ENCODE assay signal across 1 cellular context in the genomic region with DNA sequence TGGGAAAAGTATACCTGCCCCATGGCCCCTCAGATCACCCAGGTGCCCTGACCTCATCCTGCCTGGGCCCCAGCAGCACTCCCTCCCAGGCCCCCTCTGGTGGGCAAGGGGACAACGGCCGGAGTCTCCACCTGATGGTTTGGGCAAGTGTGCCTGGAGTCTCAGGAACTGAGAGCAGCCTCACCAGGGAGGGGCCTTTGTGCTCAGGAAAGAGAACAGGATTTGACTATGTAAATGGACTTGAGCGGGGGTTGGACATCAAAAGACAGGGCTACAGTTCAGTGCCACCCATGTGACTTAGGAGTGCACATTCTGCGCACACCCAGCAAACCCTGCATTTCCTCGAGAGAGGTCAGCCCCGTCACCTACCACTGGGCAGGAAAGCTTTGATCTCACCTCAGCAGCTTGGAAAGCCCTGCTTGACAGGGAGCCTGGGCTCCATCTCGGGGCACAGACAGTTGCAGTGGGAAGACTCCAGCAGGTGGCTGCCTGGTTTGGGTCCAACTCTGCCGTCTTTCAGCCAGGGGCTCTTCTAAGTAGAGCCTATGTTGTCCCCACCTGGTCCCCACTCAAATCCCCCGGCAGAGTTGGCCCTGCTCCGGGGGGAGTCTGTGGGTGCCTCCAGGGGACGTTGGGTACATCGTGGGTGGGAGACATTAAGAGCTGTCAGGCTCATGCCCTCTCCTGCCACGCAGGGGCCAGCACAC.
TF ChIP-seq lines count a peak whose summit lies in the region.

No MANE protein-coding gene starts in this region.

TF ChIP-seq in HepG2, 621 proteins besides CTCF, POLR2A, EP300 and RAD21 (continued from another document and continues in another):
- TF ChIP-seq, protein P1, sequence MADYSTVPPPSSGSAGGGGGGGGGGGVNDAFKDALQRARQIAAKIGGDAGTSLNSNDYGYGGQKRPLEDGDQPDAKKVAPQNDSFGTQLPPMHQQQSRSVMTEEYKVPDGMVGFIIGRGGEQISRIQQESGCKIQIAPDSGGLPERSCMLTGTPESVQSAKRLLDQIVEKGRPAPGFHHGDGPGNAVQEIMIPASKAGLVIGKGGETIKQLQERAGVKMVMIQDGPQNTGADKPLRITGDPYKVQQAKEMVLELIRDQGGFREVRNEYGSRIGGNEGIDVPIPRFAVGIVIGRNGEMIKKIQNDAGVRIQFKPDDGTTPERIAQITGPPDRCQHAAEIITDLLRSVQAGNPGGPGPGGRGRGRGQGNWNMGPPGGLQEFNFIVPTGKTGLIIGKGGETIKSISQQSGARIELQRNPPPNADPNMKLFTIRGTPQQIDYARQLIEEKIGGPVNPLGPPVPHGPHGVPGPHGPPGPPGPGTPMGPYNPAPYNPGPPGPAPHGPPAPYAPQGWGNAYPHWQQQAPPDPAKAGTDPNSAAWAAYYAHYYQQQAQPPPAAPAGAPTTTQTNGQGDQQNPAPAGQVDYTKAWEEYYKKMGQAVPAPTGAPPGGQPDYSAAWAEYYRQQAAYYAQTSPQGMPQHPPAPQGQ (CRISPR knock-in tag; IDR thresholded peaks at IDR 0.05; ENCODE audit: borderline replicate concordance): no peak
- TF ChIP-seq, protein P2, sequence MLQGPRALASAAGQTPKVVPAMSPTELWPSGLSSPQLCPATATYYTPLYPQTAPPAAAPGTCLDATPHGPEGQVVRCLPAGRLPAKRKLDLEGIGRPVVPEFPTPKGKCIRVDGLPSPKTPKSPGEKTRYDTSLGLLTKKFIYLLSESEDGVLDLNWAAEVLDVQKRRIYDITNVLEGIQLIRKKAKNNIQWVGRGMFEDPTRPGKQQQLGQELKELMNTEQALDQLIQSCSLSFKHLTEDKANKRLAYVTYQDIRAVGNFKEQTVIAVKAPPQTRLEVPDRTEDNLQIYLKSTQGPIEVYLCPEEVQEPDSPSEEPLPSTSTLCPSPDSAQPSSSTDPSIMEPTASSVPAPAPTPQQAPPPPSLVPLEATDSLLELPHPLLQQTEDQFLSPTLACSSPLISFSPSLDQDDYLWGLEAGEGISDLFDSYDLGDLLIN (CRISPR knock-in tag; IDR thresholded peaks at IDR 0.05; ENCODE audit: borderline replicate concordance): peak; percentile 31; the same call in 1 of the 2 replicates
- TF ChIP-seq SRY (CRISPR knock-in tag; IDR thresholded peaks at IDR 0.05) (no peak), KLF15 (CRISPR knock-in tag; IDR thresholded peaks at IDR 0.05; ENCODE audit: borderline replicate concordance) (no peak), SNAPC2 (CRISPR knock-in tag; IDR thresholded peaks at IDR 0.05) (peak; percentile 97), ZNF746 (CRISPR knock-in tag; IDR thresholded peaks at IDR 0.05) (peak; percentile 44; the same call in 1 of the 2 replicates), ZFP37 (CRISPR knock-in tag; IDR thresholded peaks at IDR 0.05; ENCODE audit: borderline replicate concordance) (no peak; the same call in 1 of the 2 replicates), FOXA1 (IDR thresholded peaks at IDR 0.05) (no peak), FOXA1 (CRISPR knock-in tag; IDR thresholded peaks at IDR 0.05) (peak; percentile 70), ZFAT (CRISPR knock-in tag; conservative IDR thresholded peaks at IDR 0.05) (no peak), MYNN (CRISPR knock-in tag; IDR thresholded peaks at IDR 0.05; ENCODE audit: low read depth) (no peak), THYN1 (CRISPR knock-in tag; IDR thresholded peaks at IDR 0.05; ENCODE audit: borderline replicate concordance, low read depth) (no peak), MTA3 (CRISPR knock-in tag; IDR thresholded peaks at IDR 0.05) (no peak), ONECUT2 (CRISPR knock-in tag; IDR thresholded peaks at IDR 0.05) (no peak), THAP11 (CRISPR knock-in tag; IDR thresholded peaks at IDR 0.05) (peak; percentile 81), MEF2D (CRISPR knock-in tag; IDR thresholded peaks at IDR 0.05) (peak; percentile 87; the same call in 1 of the 2 replicates), HES4 (CRISPR knock-in tag; IDR thresholded peaks at IDR 0.05; ENCODE audit: borderline replicate concordance) (no peak)
- TF ChIP-seq, protein P3, sequence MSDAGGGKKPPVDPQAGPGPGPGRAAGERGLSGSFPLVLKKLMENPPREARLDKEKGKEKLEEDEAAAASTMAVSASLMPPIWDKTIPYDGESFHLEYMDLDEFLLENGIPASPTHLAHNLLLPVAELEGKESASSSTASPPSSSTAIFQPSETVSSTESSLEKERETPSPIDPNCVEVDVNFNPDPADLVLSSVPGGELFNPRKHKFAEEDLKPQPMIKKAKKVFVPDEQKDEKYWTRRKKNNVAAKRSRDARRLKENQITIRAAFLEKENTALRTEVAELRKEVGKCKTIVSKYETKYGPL (CRISPR knock-in tag; IDR thresholded peaks at IDR 0.05): no peak
- TF ChIP-seq, protein P4, sequence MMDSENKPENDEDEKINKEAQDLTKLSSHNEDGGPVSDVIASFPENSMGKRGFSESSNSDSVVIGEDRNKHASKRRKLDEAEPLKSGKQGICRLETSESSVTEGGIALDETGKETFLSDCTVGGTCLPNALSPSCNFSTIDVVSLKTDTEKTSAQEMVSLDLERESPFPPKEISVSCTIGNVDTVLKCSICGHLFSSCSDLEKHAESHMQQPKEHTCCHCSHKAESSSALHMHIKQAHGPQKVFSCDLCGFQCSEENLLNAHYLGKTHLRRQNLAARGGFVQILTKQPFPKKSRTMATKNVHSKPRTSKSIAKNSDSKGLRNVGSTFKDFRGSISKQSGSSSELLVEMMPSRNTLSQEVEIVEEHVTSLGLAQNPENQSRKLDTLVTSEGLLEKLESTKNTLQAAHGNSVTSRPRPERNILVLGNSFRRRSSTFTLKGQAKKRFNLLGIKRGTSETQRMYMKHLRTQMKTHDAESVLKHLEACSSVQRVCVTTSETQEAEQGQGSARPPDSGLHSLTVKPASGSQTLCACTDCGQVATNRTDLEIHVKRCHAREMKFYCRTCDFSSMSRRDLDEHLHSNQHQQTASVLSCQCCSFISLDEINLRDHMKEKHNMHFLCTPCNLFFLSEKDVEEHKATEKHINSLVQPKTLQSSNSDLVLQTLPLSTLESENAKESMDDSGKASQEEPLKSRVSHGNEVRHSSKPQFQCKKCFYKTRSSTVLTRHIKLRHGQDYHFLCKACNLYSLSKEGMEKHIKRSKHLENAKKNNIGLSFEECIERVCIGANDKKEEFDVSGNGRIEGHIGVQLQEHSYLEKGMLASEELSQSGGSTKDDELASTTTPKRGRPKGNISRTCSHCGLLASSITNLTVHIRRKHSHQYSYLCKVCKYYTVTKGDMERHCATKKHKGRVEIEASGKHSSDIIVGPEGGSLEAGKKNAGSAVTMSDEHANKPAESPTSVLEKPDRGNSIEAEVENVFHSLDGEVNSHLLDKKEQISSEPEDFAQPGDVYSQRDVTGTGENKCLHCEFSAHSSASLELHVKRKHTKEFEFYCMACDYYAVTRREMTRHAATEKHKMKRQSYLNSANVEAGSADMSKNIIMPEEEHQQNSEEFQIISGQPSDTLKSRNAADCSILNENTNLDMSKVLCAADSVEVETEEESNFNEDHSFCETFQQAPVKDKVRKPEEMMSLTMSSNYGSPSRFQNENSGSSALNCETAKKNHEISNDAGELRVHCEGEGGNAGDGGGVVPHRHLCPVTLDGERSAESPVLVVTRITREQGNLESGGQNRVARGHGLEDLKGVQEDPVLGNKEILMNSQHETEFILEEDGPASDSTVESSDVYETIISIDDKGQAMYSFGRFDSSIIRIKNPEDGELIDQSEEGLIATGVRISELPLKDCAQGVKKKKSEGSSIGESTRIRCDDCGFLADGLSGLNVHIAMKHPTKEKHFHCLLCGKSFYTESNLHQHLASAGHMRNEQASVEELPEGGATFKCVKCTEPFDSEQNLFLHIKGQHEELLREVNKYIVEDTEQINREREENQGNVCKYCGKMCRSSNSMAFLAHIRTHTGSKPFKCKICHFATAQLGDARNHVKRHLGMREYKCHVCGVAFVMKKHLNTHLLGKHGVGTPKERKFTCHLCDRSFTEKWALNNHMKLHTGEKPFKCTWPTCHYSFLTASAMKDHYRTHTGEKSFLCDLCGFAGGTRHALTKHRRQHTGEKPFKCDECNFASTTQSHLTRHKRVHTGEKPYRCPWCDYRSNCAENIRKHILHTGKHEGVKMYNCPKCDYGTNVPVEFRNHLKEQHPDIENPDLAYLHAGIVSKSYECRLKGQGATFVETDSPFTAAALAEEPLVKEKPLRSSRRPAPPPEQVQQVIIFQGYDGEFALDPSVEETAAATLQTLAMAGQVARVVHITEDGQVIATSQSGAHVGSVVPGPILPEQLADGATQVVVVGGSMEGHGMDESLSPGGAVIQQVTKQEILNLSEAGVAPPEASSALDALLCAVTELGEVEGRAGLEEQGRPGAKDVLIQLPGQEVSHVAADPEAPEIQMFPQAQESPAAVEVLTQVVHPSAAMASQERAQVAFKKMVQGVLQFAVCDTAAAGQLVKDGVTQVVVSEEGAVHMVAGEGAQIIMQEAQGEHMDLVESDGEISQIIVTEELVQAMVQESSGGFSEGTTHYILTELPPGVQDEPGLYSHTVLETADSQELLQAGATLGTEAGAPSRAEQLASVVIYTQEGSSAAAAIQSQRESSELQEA (CRISPR knock-in tag; IDR thresholded peaks at IDR 0.05; ENCODE audit: not compliant biosample characterization): peak; percentile 40
- TF ChIP-seq, protein P5, sequence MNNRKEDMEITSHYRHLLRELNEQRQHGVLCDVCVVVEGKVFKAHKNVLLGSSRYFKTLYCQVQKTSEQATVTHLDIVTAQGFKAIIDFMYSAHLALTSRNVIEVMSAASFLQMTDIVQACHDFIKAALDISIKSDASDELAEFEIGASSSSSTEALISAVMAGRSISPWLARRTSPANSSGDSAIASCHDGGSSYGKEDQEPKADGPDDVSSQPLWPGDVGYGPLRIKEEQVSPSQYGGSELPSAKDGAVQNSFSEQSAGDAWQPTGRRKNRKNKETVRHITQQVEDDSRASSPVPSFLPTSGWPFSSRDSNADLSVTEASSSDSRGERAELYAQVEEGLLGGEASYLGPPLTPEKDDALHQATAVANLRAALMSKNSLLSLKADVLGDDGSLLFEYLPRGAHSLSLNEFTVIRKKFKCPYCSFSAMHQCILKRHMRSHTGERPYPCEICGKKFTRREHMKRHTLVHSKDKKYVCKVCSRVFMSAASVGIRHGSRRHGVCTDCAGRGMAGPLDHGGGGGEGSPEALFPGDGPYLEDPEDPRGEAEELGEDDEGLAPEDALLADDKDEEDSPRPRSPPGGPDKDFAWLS (CRISPR knock-in tag; IDR thresholded peaks at IDR 0.05; ENCODE audit: borderline replicate concordance): no peak
- TF ChIP-seq, protein P6, sequence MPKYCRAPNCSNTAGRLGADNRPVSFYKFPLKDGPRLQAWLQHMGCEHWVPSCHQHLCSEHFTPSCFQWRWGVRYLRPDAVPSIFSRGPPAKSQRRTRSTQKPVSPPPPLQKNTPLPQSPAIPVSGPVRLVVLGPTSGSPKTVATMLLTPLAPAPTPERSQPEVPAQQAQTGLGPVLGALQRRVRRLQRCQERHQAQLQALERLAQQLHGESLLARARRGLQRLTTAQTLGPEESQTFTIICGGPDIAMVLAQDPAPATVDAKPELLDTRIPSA (CRISPR knock-in tag; IDR thresholded peaks at IDR 0.05; ENCODE audit: borderline replicate concordance): no peak
- TF ChIP-seq, protein P7, sequence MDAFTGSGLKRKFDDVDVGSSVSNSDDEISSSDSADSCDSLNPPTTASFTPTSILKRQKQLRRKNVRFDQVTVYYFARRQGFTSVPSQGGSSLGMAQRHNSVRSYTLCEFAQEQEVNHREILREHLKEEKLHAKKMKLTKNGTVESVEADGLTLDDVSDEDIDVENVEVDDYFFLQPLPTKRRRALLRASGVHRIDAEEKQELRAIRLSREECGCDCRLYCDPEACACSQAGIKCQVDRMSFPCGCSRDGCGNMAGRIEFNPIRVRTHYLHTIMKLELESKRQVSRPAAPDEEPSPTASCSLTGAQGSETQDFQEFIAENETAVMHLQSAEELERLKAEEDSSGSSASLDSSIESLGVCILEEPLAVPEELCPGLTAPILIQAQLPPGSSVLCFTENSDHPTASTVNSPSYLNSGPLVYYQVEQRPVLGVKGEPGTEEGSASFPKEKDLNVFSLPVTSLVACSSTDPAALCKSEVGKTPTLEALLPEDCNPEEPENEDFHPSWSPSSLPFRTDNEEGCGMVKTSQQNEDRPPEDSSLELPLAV (CRISPR knock-in tag; conservative IDR thresholded peaks at IDR 0.05; ENCODE audit: low read depth): no peak
- TF ChIP-seq, protein P8, sequence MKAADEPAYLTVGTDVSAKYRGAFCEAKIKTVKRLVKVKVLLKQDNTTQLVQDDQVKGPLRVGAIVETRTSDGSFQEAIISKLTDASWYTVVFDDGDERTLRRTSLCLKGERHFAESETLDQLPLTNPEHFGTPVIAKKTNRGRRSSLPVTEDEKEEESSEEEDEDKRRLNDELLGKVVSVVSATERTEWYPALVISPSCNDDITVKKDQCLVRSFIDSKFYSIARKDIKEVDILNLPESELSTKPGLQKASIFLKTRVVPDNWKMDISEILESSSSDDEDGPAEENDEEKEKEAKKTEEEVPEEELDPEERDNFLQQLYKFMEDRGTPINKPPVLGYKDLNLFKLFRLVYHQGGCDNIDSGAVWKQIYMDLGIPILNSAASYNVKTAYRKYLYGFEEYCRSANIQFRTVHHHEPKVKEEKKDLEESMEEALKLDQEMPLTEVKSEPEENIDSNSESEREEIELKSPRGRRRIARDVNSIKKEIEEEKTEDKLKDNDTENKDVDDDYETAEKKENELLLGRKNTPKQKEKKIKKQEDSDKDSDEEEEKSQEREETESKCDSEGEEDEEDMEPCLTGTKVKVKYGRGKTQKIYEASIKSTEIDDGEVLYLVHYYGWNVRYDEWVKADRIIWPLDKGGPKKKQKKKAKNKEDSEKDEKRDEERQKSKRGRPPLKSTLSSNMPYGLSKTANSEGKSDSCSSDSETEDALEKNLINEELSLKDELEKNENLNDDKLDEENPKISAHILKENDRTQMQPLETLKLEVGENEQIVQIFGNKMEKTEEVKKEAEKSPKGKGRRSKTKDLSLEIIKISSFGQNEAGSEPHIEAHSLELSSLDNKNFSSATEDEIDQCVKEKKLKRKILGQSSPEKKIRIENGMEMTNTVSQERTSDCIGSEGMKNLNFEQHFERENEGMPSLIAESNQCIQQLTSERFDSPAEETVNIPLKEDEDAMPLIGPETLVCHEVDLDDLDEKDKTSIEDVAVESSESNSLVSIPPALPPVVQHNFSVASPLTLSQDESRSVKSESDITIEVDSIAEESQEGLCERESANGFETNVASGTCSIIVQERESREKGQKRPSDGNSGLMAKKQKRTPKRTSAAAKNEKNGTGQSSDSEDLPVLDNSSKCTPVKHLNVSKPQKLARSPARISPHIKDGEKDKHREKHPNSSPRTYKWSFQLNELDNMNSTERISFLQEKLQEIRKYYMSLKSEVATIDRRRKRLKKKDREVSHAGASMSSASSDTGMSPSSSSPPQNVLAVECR (CRISPR knock-in tag; IDR thresholded peaks at IDR 0.05; ENCODE audit: borderline replicate concordance): peak; percentile 91
